In the genomic region with DNA sequence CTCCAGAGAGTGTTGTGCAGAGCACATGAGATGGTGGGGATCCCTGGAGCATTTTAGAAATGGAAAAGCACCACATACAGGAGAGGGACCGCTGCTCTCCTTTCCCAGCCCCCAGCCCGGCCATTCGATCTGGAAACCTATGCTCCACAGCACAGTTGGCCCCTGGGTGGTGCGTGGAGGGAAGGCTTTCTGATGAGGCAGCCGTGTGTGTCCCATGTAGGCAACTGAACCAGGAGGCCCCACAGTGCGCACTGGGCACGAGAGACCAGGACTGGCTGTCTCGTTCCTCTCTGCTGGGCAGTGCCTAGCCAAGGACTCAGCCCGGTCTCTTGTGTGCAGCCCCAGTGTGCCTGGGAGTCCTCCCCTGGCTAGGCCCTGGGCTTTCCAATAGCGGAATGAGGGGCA, we compare ENCODE assay signal across 19 cellular contexts. TPM values are rescaled to one million over a fixed set of nuclear protein-coding genes. Genes with fewer than 3 reads are reported as not detected.
DNase-seq lines count a peak whose midpoint lies in the region; ATAC-seq and TF ChIP-seq lines count a peak whose summit lies in the region.
"Had no signal": no experiment of that assay in that cellular context is flagged by ENCODE, and none has a peak within 500 bp of the region (broad histone marks: within the 10 kb centered on the region; RNA-seq: fewer than 3 reads in every experiment).

No MANE protein-coding gene starts in this region.

- no peak overlapping the region for H3K4me3 Mint-ChIP-seq in GM23338
- H3K4me3 Mint-ChIP-seq: activated naive CD4-positive, alpha-beta T cell treated with anti-CD3 and anti-CD28 coated beads, Interleukin-2, amount 50 U/mL, for 24 hours; CD8-positive, alpha-beta T cell; T-helper 17 cell had no signal

- H3K9me3 Mint-ChIP-seq in GM23338, result no peaks in the 10 kb centered on the region
- H3K9me3 Mint-ChIP-seq: activated naive CD4-positive, alpha-beta T cell treated with anti-CD3 and anti-CD28 coated beads, Interleukin-2, amount 50 U/mL, for 24 hours; CD8-positive, alpha-beta T cell had no signal

- no peak overlapping the region for H3K27ac Mint-ChIP-seq in GM23338
- H3K27ac Mint-ChIP-seq: activated naive CD4-positive, alpha-beta T cell treated with anti-CD3 and anti-CD28 coated beads, Interleukin-2, amount 50 U/mL, for 24 hours; CD8-positive, alpha-beta T cell; T-helper 17 cell had no signal

- H2AFZ ChIP-seq in GM23338, result no peak overlapping the region

- H4K20me1 ChIP-seq in GM23338 (replicated peaks; ENCODE audit: insufficient read depth), result no peaks in the 10 kb centered on the region

- peak overlapping the region; percentile 78 for H3K27ac ChIP-seq in angular gyrus (ENCODE audit: low read depth, low read length)
- H3K27ac ChIP-seq in caudate nucleus (ENCODE audit: low read depth, low read length), result no peak overlapping the region
- no peak overlapping the region for H3K27ac ChIP-seq in GM23338 (ENCODE audit: low read depth)
- H3K27ac ChIP-seq: prostate gland had no signal

- no peaks in the 10 kb centered on the region for H3K4me1 ChIP-seq in GM23338 (ENCODE audit: insufficient read depth)
- H3K4me1 ChIP-seq: prostate gland had no signal

- DNase-seq in left ventricle myocardium superior, result no peak
- peak; percentile 78 for DNase-seq in posterior vena cava (ENCODE audit: low spot score)
- no peak for DNase-seq in G401 (ENCODE audit: low spot score)
- no peak for DNase-seq in foreskin fibroblast
- no peak for DNase-seq in caudate nucleus (lab: John Stamatoyannopoulos, UW)
- no peak for DNase-seq in GM23338 (ENCODE audit: low spot score)
- DNase-seq: activated CD8-positive, alpha-beta memory T cell treated with anti-CD3 and anti-CD28 coated beads, Interleukin-2, amount 50 U/mL, for 4 hours; MM.1S; NCI-H748 treated with DMSO at 0.1 percent for 48 hours; RPMI8226; T-helper 17 cell had no signal

- H3F3A ChIP-seq in GM23338 (replicated peaks; ENCODE audit: low read depth), result no peaks in the 10 kb centered on the region

- H3K4me2 ChIP-seq in GM23338, result no peak overlapping the region

- peaks cover 7% of the 10 kb centered on the region for H3K27me3 Mint-ChIP-seq in GM23338 (ENCODE audit: insufficient read depth, low read depth, poor library complexity)
- H3K27me3 Mint-ChIP-seq: activated naive CD4-positive, alpha-beta T cell treated with anti-CD3 and anti-CD28 coated beads, Interleukin-2, amount 50 U/mL, for 24 hours had no signal

- intact Hi-C loops in left ventricle myocardium superior (cut with micrococcal nuclease) (no loop called here), posterior vena cava (cut with DNase I) (no loop called here)

- H3K4me1 Mint-ChIP-seq in GM23338, result peaks cover 16% of the 10 kb centered on the region
- H3K4me1 Mint-ChIP-seq: activated naive CD4-positive, alpha-beta T cell treated with anti-CD3 and anti-CD28 coated beads, Interleukin-2, amount 50 U/mL, for 24 hours; T-helper 17 cell had no signal

- in situ Hi-C loops in G401 (cut with HindIII; ENCODE audit: low sequenced_read_pairs), result no loop called here

- H3K4me3 ChIP-seq in foreskin fibroblast (ENCODE audit: low read depth in 1 of 2, low read length in 2 of 2) (no peak overlapping the region), GM23338 (no peak overlapping the region)
- H3K4me3 ChIP-seq: prostate gland had no signal

- H3K36me3 Mint-ChIP-seq in GM23338 (ENCODE audit: low read depth), result no peaks in the 10 kb centered on the region
- H3K36me3 Mint-ChIP-seq: activated naive CD4-positive, alpha-beta T cell treated with anti-CD3 and anti-CD28 coated beads, Interleukin-2, amount 50 U/mL, for 24 hours; CD8-positive, alpha-beta T cell had no signal

- H3K79me2 ChIP-seq in GM23338 (replicated peaks; ENCODE audit: insufficient read depth), result no peaks in the 10 kb centered on the region

- TF ChIP-seq CTCF in foreskin fibroblast (IDR thresholded peaks at IDR 0.05; ENCODE audit: low read depth, low read length), result no peak
- no peak for TF ChIP-seq CTCF in GM23338 (conservative IDR thresholded peaks at IDR 0.05; ENCODE audit: low read depth in 2 of 2)

- H3K9me2 ChIP-seq in GM23338 (ENCODE audit: insufficient read depth), result no peaks in the 10 kb centered on the region

- no peaks in the 10 kb centered on the region for H3K27me3 ChIP-seq in GM23338 (ENCODE audit: insufficient read depth)

- ATAC-seq in GM18907 (IDR thresholded peaks at IDR 0.05; ENCODE audit: unreplicated experiment) (peak; percentile 17), left ventricle myocardium superior (peak; percentile 62), GM23338 (no peak)
- ATAC-seq: activated CD4-positive, CD25-positive, alpha-beta regulatory T cell treated with anti-CD3 and anti-CD28 coated beads, Interleukin-2, amount 50 U/mL, for 24 hours; CD8-positive, alpha-beta T cell; T-helper 17 cell had no signal

- no peaks in the 10 kb centered on the region for H3K36me3 ChIP-seq in GM23338 (ENCODE audit: insufficient read depth)
- H3K36me3 ChIP-seq: prostate gland had no signal

TF ChIP-seq in GM23338, 12 proteins besides CTCF, POLR2A, EP300 and RAD21 (continues in another document):
- TF ChIP-seq EZH2phosphoT487 (IDR thresholded peaks at IDR 0.05; ENCODE audit: unreplicated experiment), result no peak
- TF ChIP-seq ZNF114 (CRISPR knock-in tag; IDR thresholded peaks at IDR 0.05), result no peak
- TF ChIP-seq POLR2AphosphoS5 (IDR thresholded peaks at IDR 0.05; ENCODE audit: low read depth), result no peak
- no peak for TF ChIP-seq EZH2 (IDR thresholded peaks at IDR 0.05; ENCODE audit: low read depth, unreplicated experiment)
- no peak for TF ChIP-seq JUNB (IDR thresholded peaks at IDR 0.05; ENCODE audit: unreplicated experiment)
- TF ChIP-seq REST (IDR thresholded peaks at IDR 0.05; ENCODE audit: unreplicated experiment), result no peak
- TF ChIP-seq, protein P1, sequence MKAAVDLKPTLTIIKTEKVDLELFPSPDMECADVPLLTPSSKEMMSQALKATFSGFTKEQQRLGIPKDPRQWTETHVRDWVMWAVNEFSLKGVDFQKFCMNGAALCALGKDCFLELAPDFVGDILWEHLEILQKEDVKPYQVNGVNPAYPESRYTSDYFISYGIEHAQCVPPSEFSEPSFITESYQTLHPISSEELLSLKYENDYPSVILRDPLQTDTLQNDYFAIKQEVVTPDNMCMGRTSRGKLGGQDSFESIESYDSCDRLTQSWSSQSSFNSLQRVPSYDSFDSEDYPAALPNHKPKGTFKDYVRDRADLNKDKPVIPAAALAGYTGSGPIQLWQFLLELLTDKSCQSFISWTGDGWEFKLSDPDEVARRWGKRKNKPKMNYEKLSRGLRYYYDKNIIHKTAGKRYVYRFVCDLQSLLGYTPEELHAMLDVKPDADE (IDR thresholded peaks at IDR 0.05), result no peak
- no peak for TF ChIP-seq STAT1 (IDR thresholded peaks at IDR 0.05; ENCODE audit: unreplicated experiment)

RNA-seq across cellular contexts. Expression of gene CHDH, which starts 39.1 kb away (rescaled TPM):
- total RNA-seq in left ventricle myocardium superior (12.7 TPM), posterior vena cava (1 to 10 TPM; 2.0 to 3.7 TPM)
- total RNA-seq in G401 (2014; rRNA removed; shearing (Covaris generic)), result 5.6 and 7.9 TPM in 2 replicates
- 6.6 and 31.4 TPM in 2 replicates for total RNA-seq in GM23338 (2014; rRNA removed; shearing (Covaris generic))
- polyA plus RNA-seq in GM23338 (2016; fragmentation: Nextera tagmentation; extraction: Ambion mirVana), result 2.3 and 2.5 TPM in 2 replicates
- total RNA-seq: CD8-positive, alpha-beta T cell had no signal

RNA-seq across cellular contexts. Expression of gene IL17RB, which starts 39.2 kb away (rescaled TPM):
- 3.1 TPM for total RNA-seq in left ventricle myocardium superior
- under 1 TPM; 0.33 to 0.46 TPM for total RNA-seq in posterior vena cava
- 0.12 and 0.54 TPM in 2 replicates for total RNA-seq in G401 (2014; rRNA removed; shearing (Covaris generic))
- total RNA-seq in GM23338 (2014; rRNA removed; shearing (Covaris generic)), result 5.7 and 8.3 TPM in 2 replicates
- polyA plus RNA-seq in GM23338 (2016; fragmentation: Nextera tagmentation; extraction: Ambion mirVana), result 6.4 and 6.9 TPM in 2 replicates
- total RNA-seq: bronchial epithelial cell; CD8-positive, alpha-beta T cell; endothelial cell of umbilical vein had no signal
